ENCODE assay signal across 12 cellular contexts in genomic region chr4:87019243-87019817, GRCh38.
DNase-seq lines count a peak whose midpoint lies in the region; ATAC-seq and TF ChIP-seq lines count a peak whose summit lies in the region.
"Had no signal": no experiment of that assay in that cellular context is flagged by ENCODE, and none has a peak within 500 bp of the region (broad histone marks: within the 10 kb centered on the region; RNA-seq: fewer than 3 reads in every experiment).

No MANE protein-coding gene starts in this region.

- CTCF ChIA-PET in IMR-90 (lab: Yijun Ruan, JAX): interaction anchor here (0.5 kb wide), 1 partner anchor 305 kb away, joined by 3 read pairs; no protein-coding TSS in a partner anchor

- peak overlapping the region; percentile 34 for H3K4me3 Mint-ChIP-seq in activated CD4-positive, alpha-beta T cell treated with anti-CD3 and anti-CD28 coated beads, Interleukin-2, amount 10 ng/mL, durations not matched to agents 24 days and 14 days

- no peak overlapping the region for H2BK5ac ChIP-seq in IMR-90 (ENCODE audit: low read depth, low read length, poor library complexity, severe bottlenecking)

- dilution Hi-C loops in IMR-90 (cut with HindIII; ENCODE audit: low sequenced_read_pairs, unreplicated experiment): no loop called here

- H3K27me3 ChIP-seq in IMR-90 (ENCODE audit: control insufficient read depth, insufficient read depth, low read length): no peaks in the 10 kb centered on the region
- no peaks in the 10 kb centered on the region for H3K27me3 ChIP-seq in smooth muscle cell (ENCODE audit: low read depth)

- ATAC-seq in IMR-90 (ENCODE audit: low read depth) (no peak; the same call in 1 of the 2 replicates), HG03108 (IDR thresholded peaks at IDR 0.05; ENCODE audit: unreplicated experiment) (no peak), GM19467 (IDR thresholded peaks at IDR 0.05; ENCODE audit: unreplicated experiment) (no peak)

- H2AFZ ChIP-seq in IMR-90 (replicated peaks; ENCODE audit: low read length, poor library complexity) (no peak overlapping the region), smooth muscle cell (ENCODE audit: low read depth) (no peak overlapping the region)

- no peak overlapping the region for H3K14ac ChIP-seq in IMR-90 (replicated peaks; ENCODE audit: low read depth, low read length)

- H3K36me3 Mint-ChIP-seq in activated CD4-positive, alpha-beta T cell treated with anti-CD3 and anti-CD28 coated beads, Interleukin-2, amount 10 ng/mL, durations not matched to agents 24 days and 14 days (ENCODE audit: low read depth): peaks cover 2% of the 10 kb centered on the region

- H2BK15ac ChIP-seq in IMR-90 (ENCODE audit: low read depth, low read length): peak overlapping the region; percentile 51; the same call in 1 of the 3 replicates

- no peak overlapping the region for H3K56ac ChIP-seq in IMR-90 (ENCODE audit: extremely low read depth, insufficient read depth, low read length)

- no peak for TF ChIP-seq RAD21 in IMR-90 (IDR thresholded peaks at IDR 0.05; ENCODE audit: low read length)

- no peak for DNase-seq in activated CD4-positive, alpha-beta T cell treated with anti-CD3 and anti-CD28 coated beads, Interleukin-2, amount 10 ng/mL, durations not matched to agents 24 days and 14 days
- no peak for DNase-seq in activated CD4-positive, alpha-beta T cell treated with anti-CD3 and anti-CD28 coated beads for 1 hour
- DNase-seq in IMR-90 (no peak), erythroblast (lab: John Stamatoyannopoulos, UW) (peak; percentile 51 to 66), smooth muscle cell (lab: John Stamatoyannopoulos, UW; ENCODE audit: unreplicated experiment) (no peak), NCI-H2107 (lab: John Stamatoyannopoulos, UW) (no peak)
- DNase-seq: activated effector memory CD4-positive, alpha-beta T cell treated with Interleukin-2 at 50 U/mL for 16 hours; DMS79 treated with DMSO at 0.1 percent for 48 hours; islet precursor cell; occipital lobe had no signal

- peaks cover 5% of the 10 kb centered on the region for H3F3A ChIP-seq in smooth muscle cell (ENCODE audit: low read depth)

- H3K18ac ChIP-seq in IMR-90 (ENCODE audit: low read depth, low read length): peak overlapping the region; percentile 7; the same call in 1 of the 2 replicates

- H3K27ac ChIP-seq in IMR-90 (ENCODE audit: insufficient read depth, low read length): no peak overlapping the region
- peak overlapping the region; percentile 85 for H3K27ac ChIP-seq in smooth muscle cell (ENCODE audit: low read depth)

- 100% methylated on average over 1 of the region's 5 CpGs; no CpG with 5 or more reads in 1 of the 2 experiments for WGBS in IMR-90 (ENCODE audit: extremely low coverage in 2 of 2, insufficient read length in 1 of 2), 2 experiments
- 92% methylated on average over 5 of the region's 5 CpGs for WGBS in smooth muscle cell (ENCODE audit: low lambda C conversion rate)

- H4K20me1 ChIP-seq in IMR-90 (ENCODE audit: insufficient read depth, low read length): no peaks in the 10 kb centered on the region
- peaks cover 5% of the 10 kb centered on the region for H4K20me1 ChIP-seq in smooth muscle cell (ENCODE audit: low read depth)

- peak overlapping the region; percentile 79; the same call in 1 of the 2 replicates for H2AK5ac ChIP-seq in IMR-90 (ENCODE audit: low read depth, low read length)

- peaks cover 89% of the 10 kb centered on the region for H3K79me2 ChIP-seq in smooth muscle cell (ENCODE audit: low read depth)

- H3K9ac ChIP-seq in IMR-90 (ENCODE audit: low read depth, low read length) (no peak overlapping the region), smooth muscle cell (ENCODE audit: low read depth) (no peak overlapping the region)

- in situ Hi-C loops in IMR-90 (cut with MboI; ENCODE audit: low sequenced_read_pairs): no loop called here

- peaks cover 56% of the 10 kb centered on the region for H3K4me1 Mint-ChIP-seq in activated CD4-positive, alpha-beta T cell treated with anti-CD3 and anti-CD28 coated beads, Interleukin-2, amount 10 ng/mL, durations not matched to agents 24 days and 14 days

- 0 out of 2 replicates have a peak overlapping the region, but pooled peaks have one; percentile 15 for H2BK120ac ChIP-seq in IMR-90 (ENCODE audit: low read depth, low read length)

- 0 out of 2 replicates have a peak overlapping the region, but pooled peaks have one; percentile 32 for H2BK20ac ChIP-seq in IMR-90 (ENCODE audit: low read depth, low read length)

- H2AK9ac ChIP-seq in IMR-90 (replicated peaks; ENCODE audit: low read depth, low read length, poor library complexity): no peak overlapping the region

- no peak for TF ChIP-seq POLR2A in IMR-90 (IDR thresholded peaks at IDR 0.05; ENCODE audit: low read depth, low read length)
- no peak for TF ChIP-seq POLR2A in erythroblast (IDR thresholded peaks at IDR 0.05; ENCODE audit: low read length)

- BruUV-seq in IMR-90 (replicated peaks; lab: Mats Ljungman, UMichigan): no TSS peak

- POLR2A ChIA-PET in IMR-90 (lab: Charles Lee; ENCODE audit: unreplicated experiment): no interaction called here

- peak overlapping the region; percentile 64 for H3K27ac Mint-ChIP-seq in activated CD4-positive, alpha-beta T cell treated with anti-CD3 and anti-CD28 coated beads, Interleukin-2, amount 10 ng/mL, durations not matched to agents 24 days and 14 days

- H3K4me2 ChIP-seq in IMR-90 (ENCODE audit: low read depth, low read length) (no peak overlapping the region), smooth muscle cell (no peak overlapping the region)

- H4K5ac ChIP-seq in IMR-90 (ENCODE audit: low read depth, low read length): 0 out of 2 replicates have a peak overlapping the region, but pooled peaks have one; percentile 22

- H3K4ac ChIP-seq in IMR-90 (ENCODE audit: low read depth, low read length): no peak overlapping the region

- H3K4me3 ChIP-seq in IMR-90 (ENCODE audit: insufficient read depth, low read depth, low read length) (no peak overlapping the region), smooth muscle cell (no peak overlapping the region)

- H3K79me1 ChIP-seq in IMR-90 (ENCODE audit: low read depth in 1 of 2, low read length in 2 of 2): peaks cover 16 to 54% of the 10 kb centered on the region in 2 experiments

- no peak overlapping the region for H4K91ac ChIP-seq in IMR-90 (ENCODE audit: insufficient read depth, low read depth, low read length)

- intact Hi-C loops in activated CD4-positive, alpha-beta T cell treated with anti-CD3 and anti-CD28 coated beads, Interleukin-2, amount 10 ng/mL, durations not matched to agents 24 days and 14 days (cut with micrococcal nuclease): no loop called here
- intact Hi-C loops in IMR-90 (cut with micrococcal nuclease): no loop called here

- H3K9me1 ChIP-seq in IMR-90 (ENCODE audit: insufficient read depth, low read length): peaks cover 5% of the 10 kb centered on the region

- H3K36me3 ChIP-seq in IMR-90 (ENCODE audit: control insufficient read depth, insufficient read depth, low read length) (no peaks in the 10 kb centered on the region), smooth muscle cell (ENCODE audit: low read depth) (no peaks in the 10 kb centered on the region)

- 0 out of 4 replicates have a peak overlapping the region, but pooled peaks of 1 of the 2 experiments have one; percentile 6 for H4K8ac ChIP-seq in IMR-90 (ENCODE audit: low read depth in 2 of 2, low read length in 2 of 2)

- H3K27me3 Mint-ChIP-seq in activated CD4-positive, alpha-beta T cell treated with anti-CD3 and anti-CD28 coated beads, Interleukin-2, amount 10 ng/mL, durations not matched to agents 24 days and 14 days: no peaks in the 10 kb centered on the region

- no peak overlapping the region for H3K23ac ChIP-seq in IMR-90 (ENCODE audit: low read depth, low read length)

- TF ChIP-seq CTCF in IMR-90 (conservative IDR thresholded peaks at IDR 0.05; ENCODE audit: low read depth, low read length) (no peak), smooth muscle cell (IDR thresholded peaks at IDR 0.05; ENCODE audit: borderline replicate concordance, insufficient read depth, poor library complexity, severe bottlenecking) (no peak)

- H3K9me3 Mint-ChIP-seq in activated CD4-positive, alpha-beta T cell treated with anti-CD3 and anti-CD28 coated beads, Interleukin-2, amount 10 ng/mL, durations not matched to agents 24 days and 14 days: peaks cover 3% of the 10 kb centered on the region

- H3K4me1 ChIP-seq in IMR-90 (ENCODE audit: control insufficient read depth, insufficient read depth, low read length) (peaks cover 6% of the 10 kb centered on the region), smooth muscle cell (ENCODE audit: low read depth) (peaks cover 40% of the 10 kb centered on the region)

- no peaks in the 10 kb centered on the region for H3K9me3 ChIP-seq in IMR-90 (ENCODE audit: control insufficient read depth, insufficient read depth, low read length)
- no peaks in the 10 kb centered on the region for H3K9me3 ChIP-seq in smooth muscle cell (replicated peaks; ENCODE audit: low read depth)

TF ChIP-seq in IMR-90, 13 proteins besides CTCF, POLR2A, EP300 and RAD21 (continues in another document):
- TF ChIP-seq MAFK (IDR thresholded peaks at IDR 0.05; ENCODE audit: low read depth, low read length) (no peak), MXI1 (IDR thresholded peaks at IDR 0.05; ENCODE audit: borderline replicate concordance, low read depth, low read length) (no peak), USF2 (IDR thresholded peaks at IDR 0.05; ENCODE audit: low read depth, low read length) (no peak), NFE2L2 (IDR thresholded peaks at IDR 0.05; ENCODE audit: low read depth, low read length) (no peak), RFX5 (IDR thresholded peaks at IDR 0.05; ENCODE audit: low read depth, low read length) (no peak), SMC3 (IDR thresholded peaks at IDR 0.05; ENCODE audit: low read depth, low read length) (no peak), RCOR1 (IDR thresholded peaks at IDR 0.05; ENCODE audit: insufficient replicate concordance, low read length) (no peak), ELK1 (IDR thresholded peaks at IDR 0.05; ENCODE audit: borderline replicate concordance, low read depth, low read length) (no peak), BHLHE40 (IDR thresholded peaks at IDR 0.05; ENCODE audit: low read depth, low read length) (no peak)

Comparison
In these comparisons a context has a peak if more than half of its experiments do, and no peak if none do; other contexts are left out.
1. DNase-seq: peak in erythroblast (2 of 2); none in activated CD4-positive, alpha-beta T cell treated with anti-CD3 and anti-CD28 coated beads, Interleukin-2, amount 10 ng/mL, durations not matched to agents 24 days and 14 days (single experiment), activated CD4-positive, alpha-beta T cell treated with anti-CD3 and anti-CD28 coated beads for 1 hour (single experiment), IMR-90 (single experiment), smooth muscle cell (single experiment) and NCI-H2107 (single experiment).